Comparison of ENCODE assay signal across 21 cellular contexts in genomic region chr12:102216086-102216691, GRCh38. TPM values are rescaled to one million over a fixed set of nuclear protein-coding genes. Genes with fewer than 3 reads are reported as not detected.
DNase-seq lines count a peak whose midpoint lies in the region; ATAC-seq, FAIRE-seq and TF ChIP-seq lines count a peak whose summit lies in the region.
"Had no signal": no experiment of that assay in that cellular context is flagged by ENCODE, and none has a peak within 500 bp of the region (broad histone marks: within the 10 kb centered on the region; RNA-seq: fewer than 3 reads in every experiment).

No MANE protein-coding gene starts in this region.

- intact Hi-C loops in HepG2 (cut with micrococcal nuclease; ENCODE audit: unreplicated experiment) (no loop called here), right lobe of liver (cut with DNase I) (no loop called here), heart right ventricle (cut with DNase I) (no loop called here)

- DNase-seq in HepG2 (ENCODE audit: low spot score): no peak
- DNase-seq in right lobe of liver: no peak
- DNase-seq in T1000 (lab: John Stamatoyannopoulos, UW): peak; percentile 12
- DNase-seq in fibroblast of peridontal ligament (ENCODE audit: extremely low read depth): peak; percentile 77
- DNase-seq in heart right ventricle: no peak
- DNase-seq in NCI-H2029 treated with DMSO at 0.1 percent for 48 hours (lab: John Stamatoyannopoulos, UW): no peak
- DNase-seq in GM12891 (ENCODE audit: insufficient read length, low spot score): no peak
- DNase-seq: 8988T; activated CD4-positive, alpha-beta T cell treated with anti-CD3 and anti-CD28 coated beads, Interleukin-2, amount 50 U/mL, for 48 hours; aorta; Calu3; effector memory CD8-positive, alpha-beta T cell; NCI-H1092; NCI-H446 treated with DMSO at 0.1 percent for 48 hours had no signal

- H3K27ac ChIP-seq in HepG2 (ENCODE audit: extremely low read length, insufficient read depth, low read length) (no peak overlapping the region), right lobe of liver (no peak overlapping the region), heart right ventricle (no peak overlapping the region)
- H3K27ac ChIP-seq: neutrophil, RWPE1 had no signal

- TF ChIP-seq POLR2A in HepG2 (IDR thresholded peaks at IDR 0.05; ENCODE audit: insufficient read depth in 1 of 2, low read depth in 2 of 2, low read length in 2 of 2) (no peak), right lobe of liver (IDR thresholded peaks at IDR 0.05) (no peak), GM12891 (IDR thresholded peaks at IDR 0.05; ENCODE audit: low read depth, low read length) (no peak)

- in situ Hi-C loops in HepG2 (cut with HindIII; ENCODE audit: extremely low pct_ligation_motif_present, low pct_unique_long_range_greater_than_20kb): no loop called here

- POLR2A ChIA-PET in HepG2 (lab: Yijun Ruan, JAX): no interaction called here

- H3K79me2 ChIP-seq in HepG2 (ENCODE audit: insufficient read depth, low read length): no peaks in the 10 kb centered on the region

- no peaks in the 10 kb centered on the region for H3K9me3 ChIP-seq in HepG2 (ENCODE audit: low read length)
- H3K9me3 ChIP-seq in right lobe of liver: no peaks in the 10 kb centered on the region
- H3K9me3 ChIP-seq in heart right ventricle: no peaks in the 10 kb centered on the region
- H3K9me3 ChIP-seq: neutrophil had no signal

- no TSS peak for BruUV-seq in HepG2 (replicated peaks; lab: Mats Ljungman, UMichigan)

- no peak overlapping the region for H3K4me2 ChIP-seq in HepG2 (ENCODE audit: low read depth, low read length)
- H3K4me2 ChIP-seq: GM23338 had no signal

- TF ChIP-seq EP300 in HepG2 (IDR thresholded peaks at IDR 0.05; ENCODE audit: low read depth in 2 of 2, low read length in 2 of 2) (no peak), HepG2 (CRISPR knock-in tag; IDR thresholded peaks at IDR 0.05; ENCODE audit: borderline replicate concordance) (no peak)

- H3K4me3 ChIP-seq in HepG2 (replicated peaks in 1 of 3; ENCODE audit: insufficient read depth in 1 of 3, low read depth in 2 of 3, low read length in 3 of 3) (no peak overlapping the region), right lobe of liver (no peak overlapping the region), heart right ventricle (no peak overlapping the region)
- H3K4me3 ChIP-seq: GM23338, lung had no signal

- no peak overlapping the region for H2AFZ ChIP-seq in HepG2 (ENCODE audit: low read length)
- H2AFZ ChIP-seq: GM23338 had no signal

- TF ChIP-seq CTCF in HepG2 (CRISPR knock-in tag; IDR thresholded peaks at IDR 0.05) (no peak), right lobe of liver (IDR thresholded peaks at IDR 0.05) (no peak), heart right ventricle (IDR thresholded peaks at IDR 0.05) (no peak)

- peaks cover 7% of the 10 kb centered on the region for H3K4me1 ChIP-seq in HepG2 (ENCODE audit: insufficient read depth, low read length)
- H3K4me1 ChIP-seq in right lobe of liver: no peaks in the 10 kb centered on the region
- no peaks in the 10 kb centered on the region for H3K4me1 ChIP-seq in heart right ventricle

- ATAC-seq in HepG2: no peak
- no peak for ATAC-seq in right lobe of liver
- no peak for ATAC-seq in heart right ventricle
- no peak for ATAC-seq in GM21515 (IDR thresholded peaks at IDR 0.05; ENCODE audit: unreplicated experiment)
- ATAC-seq: effector memory CD8-positive, alpha-beta T cell; GM23338 had no signal

- CTCF ChIA-PET in HepG2 (lab: Yijun Ruan, JAX; ENCODE audit: low intra/inter-chr PET ratio, low total read pairs): no interaction called here

- 96% methylated on average over 5 of the region's 5 CpGs for WGBS in HepG2 (ENCODE audit: low lambda C conversion rate)
- WGBS in right lobe of liver (ENCODE audit: insufficient coverage, low coverage, low lambda C conversion rate, missing lambda C conversion rate): 86% methylated on average over 5 of the region's 5 CpGs
- 79 to 81% methylated on average over 5 of the region's 5 CpGs for WGBS in heart right ventricle, 2 donors

- TF ChIP-seq RAD21 in HepG2 (CRISPR knock-in tag; IDR thresholded peaks at IDR 0.05): no peak

- H3K36me3 ChIP-seq in HepG2 (replicated peaks in 1 of 2; ENCODE audit: control insufficient read depth in 1 of 2, insufficient read depth in 2 of 2, low read length in 2 of 2) (no peaks in the 10 kb centered on the region), right lobe of liver (no peaks in the 10 kb centered on the region), heart right ventricle (no peaks in the 10 kb centered on the region)
- H3K36me3 ChIP-seq: neutrophil had no signal

- FAIRE-seq in HepG2 (lab: Jason Lieb, UNC) (no peak), GM12891 (lab: Jason Lieb, UNC) (no peak)
- FAIRE-seq: GM12892 had no signal

- H3K27me3 ChIP-seq in HepG2 (ENCODE audit: control insufficient read depth in 1 of 2, insufficient read depth in 2 of 2, low read length in 2 of 2) (no peaks in the 10 kb centered on the region), right lobe of liver (no peaks in the 10 kb centered on the region), heart right ventricle (no peaks in the 10 kb centered on the region)

- H3K9ac ChIP-seq in HepG2 (ENCODE audit: insufficient read depth, low read depth, low read length): no peak overlapping the region

- H4K20me1 ChIP-seq in HepG2 (ENCODE audit: insufficient read depth, low read length): no peaks in the 10 kb centered on the region

TF ChIP-seq in HepG2, 621 proteins besides CTCF, POLR2A, EP300 and RAD21:
- TF ChIP-seq ATF7 (IDR thresholded peaks at IDR 0.05) (peak; percentile 66), ATF7 (CRISPR knock-in tag; IDR thresholded peaks at IDR 0.05) (no peak), CREB1 (IDR thresholded peaks at IDR 0.05) (peak; percentile 79), CREB1 (CRISPR knock-in tag; IDR thresholded peaks at IDR 0.05) (no peak), KLF16 (CRISPR knock-in tag; IDR thresholded peaks at IDR 0.05) (no peak)
TF ChIP-seq in HepG2: peak in this region for 2.

TF ChIP-seq in GM12891, 5 proteins besides CTCF, POLR2A, EP300 and RAD21:
- TF ChIP-seq SPI1 (IDR thresholded peaks at IDR 0.05; ENCODE audit: low read depth, low read length) (no peak), PAX5 (IDR thresholded peaks at IDR 0.05; ENCODE audit: insufficient read depth, low read length, severe bottlenecking) (no peak), POLR2AphosphoS5 (IDR thresholded peaks at IDR 0.05; ENCODE audit: low read depth, low read length) (no peak), POU2F2 (IDR thresholded peaks at IDR 0.05; ENCODE audit: low read depth, low read length) (no peak), TAF1 (IDR thresholded peaks at IDR 0.05; ENCODE audit: low read depth, low read length) (no peak)
TF ChIP-seq in GM12891: peak in this region for 0.

RNA-seq across cellular contexts. Expression of gene PMCH, which starts 18.6 kb away (rescaled TPM):
- total RNA-seq in HepG2 (2016; rRNA removed; fragmentation: Illumina TruSeq; extraction: Trizol): not detected in 2 replicates
- not detected in 2 replicates for total RNA-seq in HepG2 (2016; cell fraction: cytosol; rRNA removed; fragmentation: Illumina TruSeq; extraction: Trizol; ENCODE audit: low read depth)
- total RNA-seq in HepG2 (2016; cell fraction: insoluble cytoplasmic fraction; rRNA removed; fragmentation: Illumina TruSeq; extraction: Trizol): not detected in 2 replicates
- not detected in 2 replicates for total RNA-seq in HepG2 (2016; cell fraction: membrane; rRNA removed; fragmentation: Illumina TruSeq; extraction: Trizol)
- not detected in 2 replicates for total RNA-seq in HepG2 (2016; cell fraction: nucleus; rRNA removed; fragmentation: Illumina TruSeq; extraction: Trizol)
- not detected in 2 replicates for polyA plus RNA-seq in HepG2 (2011; rRNA removed)
- polyA plus RNA-seq in HepG2 (2011; cell fraction: cytosol; rRNA removed): not detected in 2 replicates
- not detected in 2 replicates for polyA plus RNA-seq in HepG2 (2011; cell fraction: nucleus; rRNA removed)
- not detected in 2 replicates for polyA plus RNA-seq in HepG2 (2012)
- polyA plus RNA-seq in HepG2 (2016; cell fraction: cytosol; fragmentation: Illumina TruSeq; extraction: Trizol; ENCODE audit: low read depth): not detected in 2 replicates
- not detected in 2 replicates for polyA plus RNA-seq in HepG2 (2016; cell fraction: insoluble cytoplasmic fraction; fragmentation: Illumina TruSeq; extraction: Trizol; ENCODE audit: low read depth)
- polyA plus RNA-seq in HepG2 (2016; cell fraction: membrane; fragmentation: Illumina TruSeq; extraction: Trizol; ENCODE audit: low read depth): not detected in 2 replicates
- not detected in 2 replicates for polyA plus RNA-seq in HepG2 (2016; cell fraction: nucleus; fragmentation: Illumina TruSeq; extraction: Trizol; ENCODE audit: insufficient read depth, low read depth)
- polyA minus RNA-seq in HepG2 (2011; rRNA and poly(A)+ RNA removed; ENCODE audit: low replicate concordance): not detected in 2 replicates
- not detected in 2 replicates for polyA minus RNA-seq in HepG2 (2011; cell fraction: cytosol; rRNA and poly(A)+ RNA removed)
- polyA minus RNA-seq in HepG2 (2011; cell fraction: nucleus; rRNA and poly(A)+ RNA removed): not detected in 2 replicates
- total RNA-seq in right lobe of liver: not detected
- total RNA-seq in heart right ventricle: not detected
- not detected for polyA plus RNA-seq in heart right ventricle
- 0.47 TPM for polyA plus RNA-seq in GM12891 (2012; ENCODE audit: low read depth, missing spikeins)
- total RNA-seq: aorta, Calu3, GM23338, HT-29, lung had no signal
- polyA plus RNA-seq: aorta had no signal

Comparison
In these comparisons a context has a peak if more than half of its experiments do, and no peak if none do; other contexts are left out.
1. DNase-seq: peak in T1000 (single experiment) and fibroblast of peridontal ligament (single experiment); none in HepG2 (single experiment), right lobe of liver (0 of 3), heart right ventricle (0 of 2), NCI-H2029 treated with DMSO at 0.1 percent for 48 hours (single experiment) and GM12891 (single experiment).